10 cellular contexts compared by ENCODE assay signal in genomic region chr4:122150896-122151295, GRCh38. TPM values are rescaled to one million over a fixed set of nuclear protein-coding genes. Genes with fewer than 3 reads are reported as not detected.
A peak's percentile ranks its signal among the peaks of the same experiment; 100 is the strongest.
DNase-seq lines count a peak whose midpoint lies in the region; ATAC-seq and TF ChIP-seq lines count a peak whose summit lies in the region.
"Had no signal": no experiment of that assay in that cellular context is flagged by ENCODE, and none has a peak within 500 bp of the region (broad histone marks: within the 10 kb centered on the region; RNA-seq: fewer than 3 reads in every experiment).

No MANE protein-coding gene starts in this region.

- H4K8ac ChIP-seq in IMR-90 (ENCODE audit: low read depth in 2 of 2, low read length in 2 of 2) = peak overlapping the region; percentile 86 to 100

- H2BK5ac ChIP-seq in IMR-90 (ENCODE audit: low read depth, low read length, poor library complexity, severe bottlenecking) = no peak overlapping the region

- TF ChIP-seq CTCF in IMR-90 (conservative IDR thresholded peaks at IDR 0.05; ENCODE audit: low read depth, low read length) = no peak

- no CpG with 5 or more reads among the region's 3 CpGs for WGBS in IMR-90 (ENCODE audit: extremely low coverage in 2 of 2, insufficient read length in 1 of 2), 2 experiments

- H2BK20ac ChIP-seq in IMR-90 (ENCODE audit: low read depth, low read length) = peak overlapping the region; percentile 44; the same call in 1 of the 2 replicates

- H3K4ac ChIP-seq in IMR-90 (ENCODE audit: low read depth, low read length) = peak overlapping the region; percentile 25; the same call in 1 of the 2 replicates

- POLR2A ChIA-PET in IMR-90 (lab: Charles Lee; ENCODE audit: unreplicated experiment) = interaction anchor here (0.6 kb wide), 1 partner anchor 186 kb away, joined by 11 read pairs; no protein-coding TSS in a partner anchor

- H3K27ac ChIP-seq in BLaER1 treated with 17β-estradiol and CSF1 and Interleukin-3, amounts not matched to agents 10 nM and 100 nM = peak overlapping the region in 2 of 11 experiments; percentile 86 to 88; a peak in 2 of 22 replicates
- no peak overlapping the region for H3K27ac ChIP-seq in IMR-90 (ENCODE audit: insufficient read depth, low read length)

- peak overlapping the region; percentile 46 for H3K14ac ChIP-seq in IMR-90 (replicated peaks; ENCODE audit: low read depth, low read length)

- H3K18ac ChIP-seq in IMR-90 (ENCODE audit: low read depth, low read length) = no peak overlapping the region

- H2AK9ac ChIP-seq in IMR-90 (replicated peaks; ENCODE audit: low read depth, low read length, poor library complexity) = no peak overlapping the region

- intact Hi-C loops in IMR-90 (cut with micrococcal nuclease) = loop anchor here (5.0 kb wide), 2 partner anchors 144 to 249 kb away; no protein-coding TSS in a partner anchor

- TF ChIP-seq POLR2A in IMR-90 (IDR thresholded peaks at IDR 0.05; ENCODE audit: low read depth, low read length) = no peak

- 0 out of 2 replicates have a peak overlapping the region, but pooled peaks have one; percentile 56 for H3K23ac ChIP-seq in IMR-90 (ENCODE audit: low read depth, low read length)

- H2BK120ac ChIP-seq in IMR-90 (ENCODE audit: low read depth, low read length) = peak overlapping the region; percentile 18; the same call in 1 of the 2 replicates

- no peak for DNase-seq in IMR-90
- DNase-seq in activated naive CD8-positive, alpha-beta T cell treated with anti-CD3 and anti-CD28 coated beads, Interleukin-2, amount 50 U/mL, for 24 hours = no peak
- peak; percentile 33 for DNase-seq in naive B cell
- no peak for DNase-seq in DMS153 treated with DMSO at 0.1 percent for 48 hours (lab: John Stamatoyannopoulos, UW; ENCODE audit: unreplicated experiment)

- peak overlapping the region; percentile 93 for H3K27ac Mint-ChIP-seq in activated naive CD8-positive, alpha-beta T cell treated with anti-CD3 and anti-CD28 coated beads, Interleukin-2, amount 50 U/mL, for 24 hours
- peak overlapping the region; percentile 73 to 98 (median 98) for H3K27ac Mint-ChIP-seq in naive B cell

- H3K9ac ChIP-seq in BLaER1 treated with 17β-estradiol and CSF1 and Interleukin-3, amounts not matched to agents 10 nM and 100 nM = no peak overlapping the region
- no peak overlapping the region for H3K9ac ChIP-seq in IMR-90 (ENCODE audit: low read depth, low read length)

- H2AK5ac ChIP-seq in IMR-90 (ENCODE audit: low read depth, low read length) = no peak overlapping the region

- H3K36me3 ChIP-seq in BLaER1 treated with 17β-estradiol and CSF1 and Interleukin-3, amounts not matched to agents 10 nM and 100 nM = peaks cover 7 to 19% (median 12%) of the 10 kb centered on the region in 11 experiments; a peak in 20 of 22 replicates
- no peaks in the 10 kb centered on the region; the same call in 1 of the 2 replicates for H3K36me3 ChIP-seq in IMR-90 (ENCODE audit: control insufficient read depth, insufficient read depth, low read length)

- 0 out of 20 replicates have a peak overlapping the region, but pooled peaks of 1 of the 10 experiments have one; percentile 86 for H3K4me3 ChIP-seq in BLaER1 treated with 17β-estradiol and CSF1 and Interleukin-3, amounts not matched to agents 10 nM and 100 nM
- H3K4me3 ChIP-seq in IMR-90 (ENCODE audit: insufficient read depth, low read depth, low read length) = no peak overlapping the region

- H3K4me1 ChIP-seq in BLaER1 treated with 17β-estradiol and CSF1 and Interleukin-3, amounts not matched to agents 10 nM and 100 nM = peaks cover 17 to 30% (median 19%) of the 10 kb centered on the region in 10 experiments; a peak in 19 of 20 replicates
- no peaks in the 10 kb centered on the region for H3K4me1 ChIP-seq in IMR-90 (ENCODE audit: control insufficient read depth, insufficient read depth, low read length)

- BruUV-seq in IMR-90 (replicated peaks; lab: Mats Ljungman, UMichigan) = no TSS peak

- H2BK15ac ChIP-seq in IMR-90 (ENCODE audit: low read depth, low read length) = no peak overlapping the region

- H4K20me1 ChIP-seq in BLaER1 treated with 17β-estradiol and CSF1 and Interleukin-3, amounts not matched to agents 10 nM and 100 nM = peaks cover 0 to 5% (median 0%) of the 10 kb centered on the region in 11 experiments; a peak in 3 of 22 replicates
- no peaks in the 10 kb centered on the region; the same call in 1 of the 2 replicates for H4K20me1 ChIP-seq in IMR-90 (ENCODE audit: insufficient read depth, low read length)

- H3K4me1 Mint-ChIP-seq in activated naive CD8-positive, alpha-beta T cell treated with anti-CD3 and anti-CD28 coated beads, Interleukin-2, amount 50 U/mL, for 24 hours = peaks cover 57% of the 10 kb centered on the region
- H3K4me1 Mint-ChIP-seq in naive B cell = peaks cover 33 to 43% (median 41%) of the 10 kb centered on the region in 3 donors

- ATAC-seq in IMR-90 (ENCODE audit: low read depth) (no peak), naive B cell (ENCODE audit: low read depth in 2 of 2) (peak; percentile 18 to 22), HG03135 (IDR thresholded peaks at IDR 0.05; ENCODE audit: unreplicated experiment) (no peak), GM18511 (IDR thresholded peaks at IDR 0.05; ENCODE audit: unreplicated experiment) (no peak), HG02588 (IDR thresholded peaks at IDR 0.05; ENCODE audit: unreplicated experiment) (no peak)
- no peak for ATAC-seq in activated naive CD8-positive, alpha-beta T cell treated with anti-CD3 and anti-CD28 coated beads, Interleukin-2, amount 50 U/mL, for 24 hours
- ATAC-seq: activated CD4-positive, CD25-positive, alpha-beta regulatory T cell treated with anti-CD3 and anti-CD28 coated beads, Interleukin-2, amount 50 U/mL, for 24 hours; esophagus mucosa had no signal

- peaks cover 6% of the 10 kb centered on the region for H3K36me3 Mint-ChIP-seq in activated naive CD8-positive, alpha-beta T cell treated with anti-CD3 and anti-CD28 coated beads, Interleukin-2, amount 50 U/mL, for 24 hours (ENCODE audit: low read depth)
- H3K36me3 Mint-ChIP-seq in naive B cell = peaks cover 0 to 14% of the 10 kb centered on the region in 2 donors

- peak overlapping the region; percentile 79 for H4K5ac ChIP-seq in IMR-90 (ENCODE audit: low read depth, low read length)

- H3K27me3 ChIP-seq in BLaER1 treated with 17β-estradiol and CSF1 and Interleukin-3, amounts not matched to agents 10 nM and 100 nM = no peaks in the 10 kb centered on the region
- H3K27me3 ChIP-seq in IMR-90 (ENCODE audit: control insufficient read depth, insufficient read depth, low read length) = no peaks in the 10 kb centered on the region

- H3K4me3 Mint-ChIP-seq in activated naive CD8-positive, alpha-beta T cell treated with anti-CD3 and anti-CD28 coated beads, Interleukin-2, amount 50 U/mL, for 24 hours = peak overlapping the region; percentile 94
- H3K4me3 Mint-ChIP-seq in naive B cell = peak overlapping the region; percentile 63 to 99 (median 96)

- H3K56ac ChIP-seq in IMR-90 (ENCODE audit: extremely low read depth, insufficient read depth, low read length) = no peak overlapping the region

- no peaks in the 10 kb centered on the region for H3K9me3 ChIP-seq in BLaER1 treated with 17β-estradiol and CSF1 and Interleukin-3, amounts not matched to agents 10 nM and 100 nM (replicated peaks in 1 of 11)
- H3K9me3 ChIP-seq in IMR-90 (ENCODE audit: control insufficient read depth, insufficient read depth, low read length) = no peaks in the 10 kb centered on the region

- H3K9me1 ChIP-seq in IMR-90 (ENCODE audit: insufficient read depth, low read length) = peaks cover 3% of the 10 kb centered on the region; the same call in 1 of the 2 replicates

- no peaks in the 10 kb centered on the region for H3K27me3 Mint-ChIP-seq in activated naive CD8-positive, alpha-beta T cell treated with anti-CD3 and anti-CD28 coated beads, Interleukin-2, amount 50 U/mL, for 24 hours
- H3K27me3 Mint-ChIP-seq in naive B cell = peaks cover 12 to 16% (median 15%) of the 10 kb centered on the region in 3 donors

- H2AFZ ChIP-seq in IMR-90 (replicated peaks; ENCODE audit: low read length, poor library complexity) = no peak overlapping the region

- H3K9me3 Mint-ChIP-seq in activated naive CD8-positive, alpha-beta T cell treated with anti-CD3 and anti-CD28 coated beads, Interleukin-2, amount 50 U/mL, for 24 hours = no peaks in the 10 kb centered on the region
- no peaks in the 10 kb centered on the region for H3K9me3 Mint-ChIP-seq in naive B cell

- dilution Hi-C loops in IMR-90 (cut with HindIII; ENCODE audit: low sequenced_read_pairs, unreplicated experiment) = no loop called here

- H3K4me2 ChIP-seq in BLaER1 treated with 17β-estradiol and CSF1 and Interleukin-3, amounts not matched to agents 10 nM and 100 nM = peak overlapping the region in 10 of 11 experiments; percentile 77 to 93 (median 86); a peak in 14 of 22 replicates
- no peak overlapping the region for H3K4me2 ChIP-seq in IMR-90 (ENCODE audit: low read depth, low read length)

- H3K79me1 ChIP-seq in IMR-90 (ENCODE audit: low read depth in 1 of 2, low read length in 2 of 2) = peaks cover 12 to 17% of the 10 kb centered on the region in 2 experiments

- CTCF ChIA-PET in IMR-90 (lab: Yijun Ruan, JAX) = no interaction called here

- no peak overlapping the region; the same call in 1 of the 2 replicates for H4K91ac ChIP-seq in IMR-90 (ENCODE audit: insufficient read depth, low read depth, low read length)

- TF ChIP-seq RAD21 in IMR-90 (IDR thresholded peaks at IDR 0.05; ENCODE audit: low read length) = no peak

- in situ Hi-C loops in IMR-90 (cut with MboI; ENCODE audit: low sequenced_read_pairs) = no loop called here

TF ChIP-seq in IMR-90, 13 proteins besides CTCF, POLR2A, EP300 and RAD21:
- TF ChIP-seq MAZ (IDR thresholded peaks at IDR 0.05; ENCODE audit: borderline replicate concordance, low read depth, low read length) (no peak), BHLHE40 (IDR thresholded peaks at IDR 0.05; ENCODE audit: low read depth, low read length) (no peak), RCOR1 (IDR thresholded peaks at IDR 0.05; ENCODE audit: insufficient replicate concordance, low read length) (no peak), CEBPB (IDR thresholded peaks at IDR 0.05; ENCODE audit: low read depth, low read length) (no peak), RFX5 (IDR thresholded peaks at IDR 0.05; ENCODE audit: low read depth, low read length) (no peak)

RNA-seq across cellular contexts. Expression of gene BLTP1, which starts 1.2 kb away (rescaled TPM):
- total RNA-seq in IMR-90 (2012; rRNA removed) = 92.7 and 111 TPM in 2 replicates
- polyA plus RNA-seq in IMR-90 (2012; rRNA removed) (14.7 and 18.9 TPM in 2 replicates), naive B cell (ENCODE audit: low read depth in 6 of 6) (10 to 100 TPM in 2 of 6 donors, 1 to 10 TPM in 3, under 1 TPM in 1; 0.37 to 13.5 (median 6.0) TPM)
- polyA plus RNA-seq in IMR-90 (2012; cell fraction: cytosol; rRNA removed) = 3.4 and 4.6 TPM in 2 replicates
- 5.6 and 55.5 TPM in 2 replicates for polyA plus RNA-seq in IMR-90 (2012; cell fraction: nucleus; rRNA removed; ENCODE audit: low replicate concordance)

Comparison
In these comparisons a context has a peak if more than half of its experiments do, and no peak if none do; other contexts are left out.
1. ATAC-seq: peak in naive B cell (2 of 2); none in IMR-90 (single experiment), activated naive CD8-positive, alpha-beta T cell treated with anti-CD3 and anti-CD28 coated beads, Interleukin-2, amount 50 U/mL, for 24 hours (single experiment), HG03135 (single experiment), GM18511 (single experiment) and HG02588 (single experiment).